ENCODE assay signal across 16 cellular contexts in the genomic region with DNA sequence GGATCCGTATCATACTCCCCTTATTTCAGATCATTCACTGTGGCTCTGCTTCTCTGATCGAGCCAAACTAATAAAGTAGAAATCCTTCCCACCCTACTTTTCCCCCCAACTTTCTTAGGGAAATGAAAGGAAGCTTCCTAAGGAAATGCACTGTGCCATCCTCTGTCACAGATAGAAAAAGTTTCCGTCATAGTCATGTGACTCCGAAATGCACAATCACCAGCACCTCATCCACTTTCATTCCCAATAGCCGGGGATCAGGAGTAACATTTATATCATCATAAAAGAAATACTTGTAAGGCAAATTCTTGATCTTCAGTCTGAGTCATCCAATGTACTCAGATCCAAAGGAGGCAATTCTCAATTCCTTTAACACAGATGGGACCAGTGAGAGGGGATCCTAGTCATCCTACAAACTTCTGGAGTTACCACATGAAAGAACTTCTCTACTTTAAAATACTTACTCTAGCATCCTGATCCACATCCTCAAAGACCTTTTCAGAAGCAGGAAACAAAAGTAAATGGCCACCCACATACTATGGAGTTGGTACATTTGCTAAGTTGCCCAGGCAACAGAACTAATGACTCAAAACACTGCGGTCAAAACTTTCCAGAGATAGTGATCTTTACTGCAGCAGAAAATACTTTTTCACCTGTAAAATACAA.
DNase-seq lines count a peak whose midpoint lies in the region; ATAC-seq and TF ChIP-seq lines count a peak whose summit lies in the region.
"Had no signal": no experiment of that assay in that cellular context is flagged by ENCODE, and none has a peak within 500 bp of the region (broad histone marks: within the 10 kb centered on the region; RNA-seq: fewer than 3 reads in every experiment).

No MANE protein-coding gene starts in this region.

- no peaks in the 10 kb centered on the region for H3K4me1 ChIP-seq in ascending aorta
- H3K4me1 ChIP-seq: tibial artery had no signal

- no peaks in the 10 kb centered on the region for H3K9me3 ChIP-seq in ascending aorta
- H3K9me3 ChIP-seq: tibial artery had no signal

- ATAC-seq in HG03442 (IDR thresholded peaks at IDR 0.05; ENCODE audit: unreplicated experiment) (peak; percentile 52), HG02885 (IDR thresholded peaks at IDR 0.05; ENCODE audit: poor library complexity, unreplicated experiment) (no peak), HG02798 (IDR thresholded peaks at IDR 0.05; ENCODE audit: poor library complexity, unreplicated experiment) (no peak)
- peak; percentile 16 for ATAC-seq in activated T-helper 17 cell treated with anti-CD3 and anti-CD28 coated beads, Interleukin-2, amount 50 U/mL, for 72 hours (replicated peaks)
- ATAC-seq in activated CD8-positive, alpha-beta memory T cell treated with anti-CD3 and anti-CD28 coated beads, Interleukin-2, amount 10 ng/mL, durations not matched to agents 7 days and 5 days: no peak
- ATAC-seq: Panc1 had no signal

- no peak overlapping the region for H3K27ac Mint-ChIP-seq in activated T-helper 17 cell treated with anti-CD3 and anti-CD28 coated beads, Interleukin-2, amount 50 U/mL, for 72 hours
- H3K27ac Mint-ChIP-seq in activated CD8-positive, alpha-beta memory T cell treated with anti-CD3 and anti-CD28 coated beads, Interleukin-2, amount 10 ng/mL, durations not matched to agents 7 days and 5 days: no peak overlapping the region
- H3K27ac Mint-ChIP-seq: activated B cell treated with CpG ODN at 0.5 μM for 24 hours had no signal

- H3K27me3 ChIP-seq in kidney epithelial cell (ENCODE audit: control insufficient read depth, insufficient read depth, low read length) (no peaks in the 10 kb centered on the region), ascending aorta (no peaks in the 10 kb centered on the region)
- H3K27me3 ChIP-seq: tibial artery had no signal

- H3K9me3 Mint-ChIP-seq in activated T-helper 17 cell treated with anti-CD3 and anti-CD28 coated beads, Interleukin-2, amount 50 U/mL, for 72 hours: peaks cover 7% of the 10 kb centered on the region
- H3K9me3 Mint-ChIP-seq in activated CD8-positive, alpha-beta memory T cell treated with anti-CD3 and anti-CD28 coated beads, Interleukin-2, amount 10 ng/mL, durations not matched to agents 7 days and 5 days (ENCODE audit: low read depth): peaks cover 2% of the 10 kb centered on the region

- no peak overlapping the region for H3K27ac ChIP-seq in ascending aorta
- H3K27ac ChIP-seq: tibial artery had no signal

- H3K4me3 ChIP-seq in kidney epithelial cell (ENCODE audit: low read depth, low read length): no peak overlapping the region
- no peak overlapping the region for H3K4me3 ChIP-seq in ascending aorta
- H3K4me3 ChIP-seq: tibial artery had no signal

- DNase-seq in EL: peak; percentile 83
- peak; percentile 89 for DNase-seq in kidney epithelial cell (ENCODE audit: low read depth)
- no peak for DNase-seq in ascending aorta (ENCODE audit: low spot score in 2 of 2)
- no peak for DNase-seq in activated CD8-positive, alpha-beta memory T cell treated with anti-CD3 and anti-CD28 coated beads, Interleukin-2, amount 10 ng/mL, durations not matched to agents 7 days and 5 days
- DNase-seq: activated B cell treated with CpG ODN at 0.5 μM for 24 hours; activated gamma-delta T cell; effector memory CD4-positive, alpha-beta T cell; H7; NCI-H1694 treated with DMSO at 0.1 percent for 48 hours; occipital lobe; tibial artery had no signal

- no peak overlapping the region for H3K4me3 Mint-ChIP-seq in activated T-helper 17 cell treated with anti-CD3 and anti-CD28 coated beads, Interleukin-2, amount 50 U/mL, for 72 hours
- H3K4me3 Mint-ChIP-seq in activated CD8-positive, alpha-beta memory T cell treated with anti-CD3 and anti-CD28 coated beads, Interleukin-2, amount 10 ng/mL, durations not matched to agents 7 days and 5 days: no peak overlapping the region
- H3K4me3 Mint-ChIP-seq: activated B cell treated with CpG ODN at 0.5 μM for 24 hours had no signal

- CTCF ChIA-PET in activated CD8-positive, alpha-beta memory T cell treated with anti-CD3 and anti-CD28 coated beads, Interleukin-2, amount 10 ng/mL, durations not matched to agents 7 days and 5 days (lab: Charles Lee): no interaction called here

- TF ChIP-seq CTCF in kidney epithelial cell (IDR thresholded peaks at IDR 0.05; ENCODE audit: insufficient read depth, low read length, poor library complexity, severe bottlenecking): no peak
- no peak for TF ChIP-seq CTCF in ascending aorta (IDR thresholded peaks at IDR 0.05)

- H3K4me1 Mint-ChIP-seq in activated T-helper 17 cell treated with anti-CD3 and anti-CD28 coated beads, Interleukin-2, amount 50 U/mL, for 72 hours: no peaks in the 10 kb centered on the region
- no peaks in the 10 kb centered on the region for H3K4me1 Mint-ChIP-seq in activated CD8-positive, alpha-beta memory T cell treated with anti-CD3 and anti-CD28 coated beads, Interleukin-2, amount 10 ng/mL, durations not matched to agents 7 days and 5 days
- H3K4me1 Mint-ChIP-seq: activated B cell treated with CpG ODN at 0.5 μM for 24 hours had no signal

- H3K27me3 Mint-ChIP-seq in activated T-helper 17 cell treated with anti-CD3 and anti-CD28 coated beads, Interleukin-2, amount 50 U/mL, for 72 hours: peaks cover 3% of the 10 kb centered on the region
- H3K27me3 Mint-ChIP-seq in activated CD8-positive, alpha-beta memory T cell treated with anti-CD3 and anti-CD28 coated beads, Interleukin-2, amount 10 ng/mL, durations not matched to agents 7 days and 5 days: no peaks in the 10 kb centered on the region

- intact Hi-C loops in ascending aorta (cut with DNase I): no loop called here

- no peaks in the 10 kb centered on the region for H3K36me3 Mint-ChIP-seq in activated T-helper 17 cell treated with anti-CD3 and anti-CD28 coated beads, Interleukin-2, amount 50 U/mL, for 72 hours (ENCODE audit: low read depth)
- H3K36me3 Mint-ChIP-seq in activated CD8-positive, alpha-beta memory T cell treated with anti-CD3 and anti-CD28 coated beads, Interleukin-2, amount 10 ng/mL, durations not matched to agents 7 days and 5 days: no peaks in the 10 kb centered on the region

- H3K36me3 ChIP-seq in kidney epithelial cell (ENCODE audit: control insufficient read depth, insufficient read depth, low read length) (no peaks in the 10 kb centered on the region), ascending aorta (no peaks in the 10 kb centered on the region)
- H3K36me3 ChIP-seq: tibial artery had no signal

Comparison
In these comparisons a context has a peak if more than half of its experiments do, and no peak if none do; other contexts are left out.
1. DNase-seq: peak in EL (single experiment) and kidney epithelial cell (single experiment); none in ascending aorta (0 of 2) and activated CD8-positive, alpha-beta memory T cell treated with anti-CD3 and anti-CD28 coated beads, Interleukin-2, amount 10 ng/mL, durations not matched to agents 7 days and 5 days (single experiment).
2. ATAC-seq: peak in HG03442 (single experiment) and activated T-helper 17 cell treated with anti-CD3 and anti-CD28 coated beads, Interleukin-2, amount 50 U/mL, for 72 hours (single experiment); none in HG02885 (single experiment), HG02798 (single experiment) and activated CD8-positive, alpha-beta memory T cell treated with anti-CD3 and anti-CD28 coated beads, Interleukin-2, amount 10 ng/mL, durations not matched to agents 7 days and 5 days (single experiment).